8 cellular contexts compared by ENCODE assay signal in the genomic region with DNA sequence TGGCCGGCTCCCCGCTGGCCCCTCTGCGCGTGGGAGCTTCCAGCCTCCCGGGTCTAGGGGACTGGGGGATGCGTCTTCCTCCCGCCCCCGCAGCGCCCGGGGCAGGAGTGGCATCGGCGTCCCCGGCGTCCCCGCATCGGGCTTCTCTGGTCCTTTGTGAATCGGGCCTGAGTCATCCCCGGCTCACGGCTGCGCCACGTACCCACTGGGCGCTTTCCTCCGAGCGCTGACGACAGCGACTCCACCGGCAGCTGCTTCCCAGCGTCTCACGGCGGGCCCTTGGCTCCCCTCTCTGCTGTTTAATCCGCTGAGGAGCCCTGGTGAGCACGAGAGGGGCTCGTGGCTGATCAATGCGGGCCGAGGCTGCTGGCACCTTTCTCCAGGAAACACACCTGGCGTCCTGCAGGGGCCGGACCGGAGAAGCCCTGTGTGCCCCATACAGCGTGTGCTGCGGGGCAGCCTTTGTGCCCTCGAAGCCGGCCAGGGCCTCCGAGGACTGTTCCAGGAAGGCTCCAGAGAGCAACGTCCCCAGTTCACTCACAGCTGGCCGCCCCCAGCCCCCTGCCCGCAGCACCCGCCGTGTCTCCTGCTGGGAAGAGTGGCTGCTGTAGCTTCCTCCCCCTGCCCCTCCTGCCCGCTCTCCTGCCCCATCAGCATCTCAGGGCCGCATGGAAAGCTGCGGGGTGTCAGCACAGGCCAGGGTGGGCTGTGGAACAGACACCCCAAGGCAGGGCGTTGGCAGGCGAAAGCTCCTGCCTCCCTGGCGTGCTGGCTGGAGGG.
DNase-seq lines count a peak whose midpoint lies in the region; ATAC-seq and TF ChIP-seq lines count a peak whose summit lies in the region.

No MANE protein-coding gene starts in this region.

- intact Hi-C loops in activated naive CD4-positive, alpha-beta T cell treated with anti-CD3 and anti-CD28 coated beads for 36 hours (cut with micrococcal nuclease): no loop called here
- intact Hi-C loops in heart right ventricle (cut with DNase I): loop anchor here in 6 of 10 donors (2.0 to 10.0 kb wide), 5 partner anchors 103 to 274 kb away; no protein-coding TSS in a partner anchor

- H3K27ac ChIP-seq in heart right ventricle (peak overlapping the region in 1 of 10 donors; percentile 13), parathyroid adenoma (no peak overlapping the region), upper lobe of left lung (no peak overlapping the region)

- 16 to 18% methylated on average over 54 of the region's 54 CpGs for WGBS in heart right ventricle, 2 donors
- 18 to 39% methylated on average over 12 to 39 of the region's 54 CpGs for WGBS in upper lobe of left lung, 2 donors

- peaks cover 0 to 32% (median 18%) of the 10 kb centered on the region in 9 donors for H3K4me1 ChIP-seq in heart right ventricle
- H3K4me1 ChIP-seq in parathyroid adenoma: peaks cover 2% of the 10 kb centered on the region
- H3K4me1 ChIP-seq in upper lobe of left lung: peaks cover 8 to 27% (median 16%) of the 10 kb centered on the region in 4 donors

- no peak overlapping the region for H3K4me3 Mint-ChIP-seq in activated naive CD4-positive, alpha-beta T cell treated with anti-CD3 and anti-CD28 coated beads for 36 hours

- TF ChIP-seq CTCF in heart right ventricle (IDR thresholded peaks at IDR 0.05) (peak in 3 of 9 donors; percentile 12 to 26 (median 23)), parathyroid adenoma (IDR thresholded peaks at IDR 0.05) (no peak), upper lobe of left lung (IDR thresholded peaks at IDR 0.05) (peak in 1 of 6 experiments; percentile 4)

- no peaks in the 10 kb centered on the region for H3K9me3 Mint-ChIP-seq in activated naive CD4-positive, alpha-beta T cell treated with anti-CD3 and anti-CD28 coated beads for 36 hours

- TF ChIP-seq POLR2A in upper lobe of left lung (IDR thresholded peaks at IDR 0.05): no peak

- H3K36me3 Mint-ChIP-seq in activated naive CD4-positive, alpha-beta T cell treated with anti-CD3 and anti-CD28 coated beads for 36 hours (ENCODE audit: low read depth): no peaks in the 10 kb centered on the region

- H3K9me3 ChIP-seq in heart right ventricle (no peaks in the 10 kb centered on the region), parathyroid adenoma (ENCODE audit: control insufficient read depth, low read length) (no peaks in the 10 kb centered on the region), upper lobe of left lung (no peaks in the 10 kb centered on the region)

- no peaks in the 10 kb centered on the region for H3K79me2 ChIP-seq in parathyroid adenoma

- CTCF ChIA-PET in activated naive CD4-positive, alpha-beta T cell treated with anti-CD3 and anti-CD28 coated beads for 36 hours (lab: Charles Lee): no interaction called here

- DNase-seq in ELF-1 (ENCODE audit: low read depth, low spot score): peak; percentile 77
- peak; percentile 55 for DNase-seq in NCI-H1105 treated with DMSO at 0.1 percent for 48 hours (lab: John Stamatoyannopoulos, UW)
- DNase-seq in activated naive CD4-positive, alpha-beta T cell treated with anti-CD3 and anti-CD28 coated beads for 36 hours: peak; percentile 79
- DNase-seq in heart right ventricle: peak; percentile 33 to 46
- peak; percentile 53 to 88 for DNase-seq in upper lobe of left lung
- DNase-seq in NOMO-1 treated with dmso at 0.1 percent for 144 hours (lab: John Stamatoyannopoulos, UW; ENCODE audit: unreplicated experiment): no peak

- H3K4me1 Mint-ChIP-seq in activated naive CD4-positive, alpha-beta T cell treated with anti-CD3 and anti-CD28 coated beads for 36 hours (ENCODE audit: low read depth): peaks cover 2% of the 10 kb centered on the region

- no peak overlapping the region for H3K9ac ChIP-seq in parathyroid adenoma

- H3K27me3 Mint-ChIP-seq in activated naive CD4-positive, alpha-beta T cell treated with anti-CD3 and anti-CD28 coated beads for 36 hours (ENCODE audit: low read depth): peaks cover 5% of the 10 kb centered on the region

- H3K27me3 ChIP-seq in heart right ventricle (peaks cover 0 to 33% (median 26%) of the 10 kb centered on the region in 7 donors), parathyroid adenoma (ENCODE audit: control insufficient read depth, insufficient read depth, low read length) (no peaks in the 10 kb centered on the region), upper lobe of left lung (peaks cover 0 to 10% (median 2%) of the 10 kb centered on the region in 4 donors)

- H3K4me3 ChIP-seq in heart right ventricle (peak overlapping the region in 9 of 10 donors; percentile 35 to 56 (median 48)), parathyroid adenoma (ENCODE audit: low read depth, low read length) (no peak overlapping the region), upper lobe of left lung (peak overlapping the region in 3 of 4 donors; percentile 10 to 24 (median 22))

- no peak overlapping the region for H3K27ac Mint-ChIP-seq in activated naive CD4-positive, alpha-beta T cell treated with anti-CD3 and anti-CD28 coated beads for 36 hours

- peak overlapping the region; percentile 72 for H3K4me2 ChIP-seq in parathyroid adenoma (ENCODE audit: low read length)

- H3K36me3 ChIP-seq in heart right ventricle (no peaks in the 10 kb centered on the region), parathyroid adenoma (ENCODE audit: control insufficient read depth, insufficient read depth, low read length) (no peaks in the 10 kb centered on the region), upper lobe of left lung (no peaks in the 10 kb centered on the region)

- H2AFZ ChIP-seq in parathyroid adenoma: peak overlapping the region; percentile 58

- TF ChIP-seq EP300 in upper lobe of left lung (IDR thresholded peaks at IDR 0.05): no peak

- peak; percentile 46 to 89 (median 66) for ATAC-seq in heart right ventricle
- peak; percentile 9 to 74 for ATAC-seq in upper lobe of left lung (ENCODE audit: low FRiP score in 2 of 2)
- no peak for ATAC-seq in GM18520 (IDR thresholded peaks at IDR 0.05; ENCODE audit: unreplicated experiment)
